Comparison of ENCODE assay signal across 16 cellular contexts in the genomic region with DNA sequence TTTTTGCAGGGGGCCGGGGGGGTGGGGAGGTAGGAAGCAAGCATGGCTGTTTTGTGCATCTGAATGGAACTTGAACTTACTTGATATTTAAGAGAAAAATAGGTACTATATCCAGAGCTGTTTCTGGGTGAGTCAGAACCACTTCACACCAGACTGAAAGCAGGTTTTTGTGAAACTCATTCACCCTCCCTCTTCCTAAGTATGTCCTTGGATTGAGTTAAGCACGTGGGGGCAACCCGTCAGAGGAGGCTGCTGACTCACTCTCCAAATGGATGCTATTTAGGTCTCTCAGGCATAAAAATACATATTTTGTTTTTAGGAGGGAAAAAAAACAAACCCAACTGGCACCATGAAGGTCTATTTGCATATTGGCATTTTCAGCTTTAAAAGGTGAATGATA.
A peak's percentile ranks its signal among the peaks of the same experiment; 100 is the strongest.
DNase-seq lines count a peak whose midpoint lies in the region; ATAC-seq and TF ChIP-seq lines count a peak whose summit lies in the region.
"Had no signal": no experiment of that assay in that cellular context is flagged by ENCODE, and none has a peak within 500 bp of the region (broad histone marks: within the 10 kb centered on the region; RNA-seq: fewer than 3 reads in every experiment).

No MANE protein-coding gene starts in this region.

- in situ Hi-C loops in astrocyte of the cerebellum (cut with HindIII; ENCODE audit: low sequenced_read_pairs) = no loop called here

- H3K36me3 ChIP-seq in thyroid gland = no peaks in the 10 kb centered on the region
- H3K36me3 ChIP-seq: gastrocnemius medialis had no signal

- H3K4me3 ChIP-seq in astrocyte of the cerebellum (ENCODE audit: low read depth, low read length) (no peak overlapping the region), thyroid gland (replicated peaks in 1 of 3) (no peak overlapping the region)
- H3K4me3 ChIP-seq: gastrocnemius medialis had no signal

- H3K27ac ChIP-seq in thyroid gland = no peak overlapping the region
- H3K27ac ChIP-seq: gastrocnemius medialis had no signal

- 21 to 30% methylated on average over 3 of the region's 3 CpGs for WGBS in thyroid gland, 2 donors

- H3K9me3 ChIP-seq in thyroid gland = no peaks in the 10 kb centered on the region
- H3K9me3 ChIP-seq: gastrocnemius medialis had no signal

- ATAC-seq in HG03520 (IDR thresholded peaks at IDR 0.05; ENCODE audit: unreplicated experiment) = no peak
- no peak for ATAC-seq in GM19455 (IDR thresholded peaks at IDR 0.05; ENCODE audit: unreplicated experiment)
- ATAC-seq: gastrocnemius medialis; left ventricle myocardium superior; stimulated activated naive CD8-positive, alpha-beta T cell treated with anti-CD3 and anti-CD28 coated beads, Interleukin-15, Interleukin-2, amounts not matched to agents 100 U/mL and 50 U/mL, for 24 hours had no signal

- H3K27me3 ChIP-seq in thyroid gland = no peaks in the 10 kb centered on the region
- H3K27me3 ChIP-seq: gastrocnemius medialis had no signal

- peaks cover 0 to 9% of the 10 kb centered on the region in 2 donors for H3K4me1 ChIP-seq in thyroid gland
- H3K4me1 ChIP-seq: gastrocnemius medialis had no signal

- TF ChIP-seq POLR2A in thyroid gland (IDR thresholded peaks at IDR 0.05) = no peak

- TF ChIP-seq CTCF in astrocyte of the cerebellum (IDR thresholded peaks at IDR 0.05; ENCODE audit: low read depth, low read length, missing control alignments) (no peak), thyroid gland (IDR thresholded peaks at IDR 0.05) (no peak)

- DNase-seq in LHCN-M2 (ENCODE audit: low read depth) (peak; percentile 68), astrocyte of the cerebellum (ENCODE audit: low read depth) (peak; percentile 80), iPS-NIHi7 (ENCODE audit: extremely low spot score) (peak; percentile 14), thyroid gland (peak; percentile 45 to 49), NCI-H1694 (lab: John Stamatoyannopoulos, UW) (no peak), NCI-H1092 treated with DMSO at 0.1 percent for 48 hours (lab: John Stamatoyannopoulos, UW) (no peak)
- DNase-seq: activated CD4-positive, alpha-beta T cell treated with anti-CD3 and anti-CD28 coated beads, Interleukin-2, amount 10 ng/mL, durations not matched to agents 7 days and 5 days; activated effector memory CD4-positive, alpha-beta T cell treated with Interleukin-2 at 50 U/mL for 16 hours; COR-L47; gastrocnemius medialis; left ventricle myocardium superior; NCI-H748 treated with DMSO at 0.1 percent for 48 hours; stimulated activated CD4-positive, alpha-beta T cell treated with anti-CD3 and anti-CD28 coated beads, Interleukin-1b, Interleukin-23, amount 100 ng/mL, for 48 hours; stimulated activated naive CD8-positive, alpha-beta T cell treated with anti-CD3 and anti-CD28 coated beads, Interleukin-15, Interleukin-2, amounts not matched to agents 100 U/mL and 50 U/mL, for 24 hours had no signal

- intact Hi-C loops in thyroid gland (cut with DNase I) = no loop called here

Comparison
In these comparisons a context has a peak if more than half of its experiments do, and no peak if none do; other contexts are left out.
1. DNase-seq: peak in LHCN-M2 (single experiment), astrocyte of the cerebellum (single experiment), iPS-NIHi7 (single experiment) and thyroid gland (2 of 2); none in NCI-H1694 (single experiment) and NCI-H1092 treated with DMSO at 0.1 percent for 48 hours (single experiment).